Comparison of ENCODE assay signal across 8 cellular contexts in the genomic region with DNA sequence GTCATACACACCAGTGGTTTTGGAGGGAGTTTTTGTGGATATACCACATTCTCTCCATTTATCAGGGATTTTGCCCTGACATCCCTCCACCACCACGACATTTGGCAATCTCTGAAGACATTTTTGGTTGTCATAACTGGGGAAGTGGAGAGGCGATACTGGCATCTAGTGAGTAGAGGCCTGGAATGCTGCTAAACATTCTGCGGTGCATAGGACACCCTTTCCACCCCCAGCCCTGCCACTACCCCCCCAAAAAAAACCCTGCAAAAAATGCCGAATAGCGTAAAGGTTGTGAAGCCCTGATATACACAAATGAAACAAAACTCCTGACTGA. TPM values are rescaled to one million over a fixed set of nuclear protein-coding genes. Genes with fewer than 3 reads are reported as not detected.
DNase-seq lines count a peak whose midpoint lies in the region; ATAC-seq, FAIRE-seq and TF ChIP-seq lines count a peak whose summit lies in the region.

No MANE protein-coding gene starts in this region.

- FAIRE-seq in astrocyte (lab: Jason Lieb, UNC) = peak; percentile 37

- TF ChIP-seq CTCF in astrocyte (IDR thresholded peaks at IDR 0.05; ENCODE audit: insufficient read depth, low read depth, low read length) = no peak
- TF ChIP-seq CTCF in kidney epithelial cell (IDR thresholded peaks at IDR 0.05; ENCODE audit: insufficient read depth, low read length, poor library complexity, severe bottlenecking) = no peak
- no peak for TF ChIP-seq CTCF in thoracic aorta (IDR thresholded peaks at IDR 0.05)

- ATAC-seq in thoracic aorta (ENCODE audit: insufficient number of reproducible peaks, low FRiP score, low read depth) = no peak
- ATAC-seq in HG02870 (IDR thresholded peaks at IDR 0.05; ENCODE audit: unreplicated experiment) = no peak

- H3K4me3 Mint-ChIP-seq in activated naive CD4-positive, alpha-beta T cell treated with anti-CD3 and anti-CD28 coated beads for 36 hours = peak overlapping the region; percentile 81
- H3K4me3 Mint-ChIP-seq in astrocyte (ENCODE audit: unreplicated experiment) = peak overlapping the region; percentile 86

- CTCF ChIA-PET in activated naive CD4-positive, alpha-beta T cell treated with anti-CD3 and anti-CD28 coated beads for 36 hours (lab: Charles Lee) = interaction anchor here (1.1 kb wide), 1 partner anchor 52 kb away, joined by 3 read pairs; no protein-coding TSS in a partner anchor
- CTCF ChIA-PET in HEK293T (lab: Yijun Ruan, JAX) = no interaction called here

- H3K27me3 ChIP-seq in astrocyte (ENCODE audit: insufficient read depth, low read length) = peaks cover 3% of the 10 kb centered on the region
- no peaks in the 10 kb centered on the region for H3K27me3 ChIP-seq in kidney epithelial cell (ENCODE audit: control insufficient read depth, insufficient read depth, low read length)
- no peaks in the 10 kb centered on the region for H3K27me3 ChIP-seq in thoracic aorta (replicated peaks; ENCODE audit: insufficient read depth)

- no peaks in the 10 kb centered on the region for H3K27me3 Mint-ChIP-seq in activated naive CD4-positive, alpha-beta T cell treated with anti-CD3 and anti-CD28 coated beads for 36 hours (ENCODE audit: low read depth)
- peaks cover 10% of the 10 kb centered on the region for H3K27me3 Mint-ChIP-seq in astrocyte (ENCODE audit: low read depth, unreplicated experiment)

- H3K9ac ChIP-seq in astrocyte (ENCODE audit: low read length) = peak overlapping the region; percentile 89

- no peaks in the 10 kb centered on the region for H3K36me3 ChIP-seq in astrocyte (ENCODE audit: insufficient read depth, low read length)
- H3K36me3 ChIP-seq in kidney epithelial cell (ENCODE audit: control insufficient read depth, insufficient read depth, low read length) = no peaks in the 10 kb centered on the region
- no peaks in the 10 kb centered on the region for H3K36me3 ChIP-seq in thoracic aorta

- peaks cover 4% of the 10 kb centered on the region for H3K9me3 Mint-ChIP-seq in activated naive CD4-positive, alpha-beta T cell treated with anti-CD3 and anti-CD28 coated beads for 36 hours
- H3K9me3 Mint-ChIP-seq in astrocyte (ENCODE audit: unreplicated experiment) = peaks cover 2% of the 10 kb centered on the region

- H3K9me3 ChIP-seq in astrocyte (ENCODE audit: insufficient read depth, low read depth, low read length) = no peaks in the 10 kb centered on the region
- H3K9me3 ChIP-seq in thoracic aorta = no peaks in the 10 kb centered on the region

- H3K4me2 ChIP-seq in astrocyte (ENCODE audit: low read length) = peak overlapping the region; percentile 94

- peaks cover 38% of the 10 kb centered on the region for H3K79me2 ChIP-seq in astrocyte (ENCODE audit: insufficient read depth, low read length)

- H3K27ac ChIP-seq in astrocyte (ENCODE audit: low read depth, low read length) (peak overlapping the region; percentile 60), thoracic aorta (peak overlapping the region; percentile 50 to 63)

- H3K4me3 ChIP-seq in astrocyte (ENCODE audit: insufficient read depth, low read depth, low read length) = peak overlapping the region; percentile 62
- peak overlapping the region; percentile 69 for H3K4me3 ChIP-seq in kidney epithelial cell (ENCODE audit: low read depth, low read length)
- H3K4me3 ChIP-seq in thoracic aorta = peak overlapping the region; percentile 99

- POLR2A ChIA-PET in HEK293T (lab: Yijun Ruan, JAX) = no interaction called here

- H2AFZ ChIP-seq in astrocyte (ENCODE audit: low read depth, low read length) = peak overlapping the region; percentile 61

- peaks cover 46% of the 10 kb centered on the region for H3K4me1 Mint-ChIP-seq in activated naive CD4-positive, alpha-beta T cell treated with anti-CD3 and anti-CD28 coated beads for 36 hours (ENCODE audit: low read depth)
- H3K4me1 Mint-ChIP-seq in astrocyte (ENCODE audit: low read depth, unreplicated experiment) = peaks cover 10% of the 10 kb centered on the region

- peaks cover 24% of the 10 kb centered on the region for H4K20me1 ChIP-seq in astrocyte (ENCODE audit: insufficient read depth, low read length)

- peak overlapping the region; percentile 67 for H3K27ac Mint-ChIP-seq in activated naive CD4-positive, alpha-beta T cell treated with anti-CD3 and anti-CD28 coated beads for 36 hours
- H3K27ac Mint-ChIP-seq in astrocyte (ENCODE audit: unreplicated experiment) = peak overlapping the region; percentile 80

- peaks cover 1% of the 10 kb centered on the region for H3K36me3 Mint-ChIP-seq in activated naive CD4-positive, alpha-beta T cell treated with anti-CD3 and anti-CD28 coated beads for 36 hours (ENCODE audit: low read depth)
- peaks cover 2% of the 10 kb centered on the region for H3K36me3 Mint-ChIP-seq in astrocyte (ENCODE audit: low read depth, unreplicated experiment)

- DNase-seq in activated naive CD4-positive, alpha-beta T cell treated with anti-CD3 and anti-CD28 coated beads for 36 hours = no peak
- DNase-seq in activated naive CD4-positive, alpha-beta T cell treated with Interleukin-2 at 50 U/mL for 16 hours = no peak
- DNase-seq in astrocyte (ENCODE audit: low read depth) = peak; percentile 21
- no peak for DNase-seq in kidney epithelial cell (ENCODE audit: low read depth)
- no peak for DNase-seq in thoracic aorta (ENCODE audit: low spot score)
- DNase-seq in HEK293T (ENCODE audit: extremely low spot score) = no peak
- no peak for DNase-seq in NCI-H748 (lab: John Stamatoyannopoulos, UW; ENCODE audit: unreplicated experiment)

- H3K4me1 ChIP-seq in astrocyte (ENCODE audit: insufficient read depth, low read length) (peaks cover 15% of the 10 kb centered on the region), thoracic aorta (ENCODE audit: control insufficient read depth in 1 of 2, low read depth in 2 of 2) (peaks cover 9 to 19% of the 10 kb centered on the region in 2 donors)

- intact Hi-C loops in activated naive CD4-positive, alpha-beta T cell treated with anti-CD3 and anti-CD28 coated beads for 36 hours (cut with micrococcal nuclease) = loop anchor here (1.0 kb wide), 5 partner anchors 11 to 162 kb away; partner anchors contain the start of genes HPS4 and SRRD

TF ChIP-seq in HEK293T, 16 proteins besides CTCF, POLR2A, EP300 and RAD21:
- TF ChIP-seq ZNF384 (IDR thresholded peaks at IDR 0.05) = no peak
- TF ChIP-seq BHLHE40 (IDR thresholded peaks at IDR 0.05; ENCODE audit: borderline replicate concordance) = no peak
- no peak for TF ChIP-seq ELF4 (IDR thresholded peaks at IDR 0.05)
- TF ChIP-seq FOXM1 (IDR thresholded peaks at IDR 0.05; ENCODE audit: borderline replicate concordance) = no peak
- no peak for TF ChIP-seq L3MBTL2 (conservative IDR thresholded peaks at IDR 0.05)
- TF ChIP-seq FOXA1 (IDR thresholded peaks at IDR 0.05) = no peak
- no peak for TF ChIP-seq SUZ12 (IDR thresholded peaks at IDR 0.05)
- no peak for TF ChIP-seq FOXK2 (IDR thresholded peaks at IDR 0.05)
- no peak for TF ChIP-seq PKNOX1 (IDR thresholded peaks at IDR 0.05)
- no peak for TF ChIP-seq ARNT (IDR thresholded peaks at IDR 0.05)

RNA-seq across cellular contexts. Expression of gene TPST2, which starts 0.6 kb away (rescaled TPM):
- total RNA-seq in activated naive CD4-positive, alpha-beta T cell treated with anti-CD3 and anti-CD28 coated beads for 36 hours = 10 to 100 TPM; 21.0 to 21.9 TPM
- total RNA-seq in astrocyte = 55.7 and 72.5 TPM in 2 replicates
- total RNA-seq in kidney epithelial cell = 26.2 and 33.4 TPM in 2 replicates
- total RNA-seq in thoracic aorta = 10 to 100 TPM; 37.7 to 82.3 TPM

RNA-seq across cellular contexts. Expression of gene CRYBB1, which starts 27.3 kb away (rescaled TPM):
- total RNA-seq in activated naive CD4-positive, alpha-beta T cell treated with anti-CD3 and anti-CD28 coated beads for 36 hours = not detected
- total RNA-seq in astrocyte = not detected in 2 replicates
- not detected in 2 replicates for total RNA-seq in kidney epithelial cell
- total RNA-seq in thoracic aorta = 1 to 10 TPM in 1 of 2 donors, under 1 TPM in 1; 0.71 to 2.6 TPM

RNA-seq across cellular contexts. Expression of gene CRYBA4, which starts 31.3 kb away (rescaled TPM):
- not detected for total RNA-seq in activated naive CD4-positive, alpha-beta T cell treated with anti-CD3 and anti-CD28 coated beads for 36 hours
- total RNA-seq in astrocyte = 1.1 and 2.0 TPM in 2 replicates
- total RNA-seq in kidney epithelial cell = not detected in 2 replicates
- not detected for total RNA-seq in thoracic aorta
